16 cellular contexts compared by ENCODE assay signal in the genomic region with DNA sequence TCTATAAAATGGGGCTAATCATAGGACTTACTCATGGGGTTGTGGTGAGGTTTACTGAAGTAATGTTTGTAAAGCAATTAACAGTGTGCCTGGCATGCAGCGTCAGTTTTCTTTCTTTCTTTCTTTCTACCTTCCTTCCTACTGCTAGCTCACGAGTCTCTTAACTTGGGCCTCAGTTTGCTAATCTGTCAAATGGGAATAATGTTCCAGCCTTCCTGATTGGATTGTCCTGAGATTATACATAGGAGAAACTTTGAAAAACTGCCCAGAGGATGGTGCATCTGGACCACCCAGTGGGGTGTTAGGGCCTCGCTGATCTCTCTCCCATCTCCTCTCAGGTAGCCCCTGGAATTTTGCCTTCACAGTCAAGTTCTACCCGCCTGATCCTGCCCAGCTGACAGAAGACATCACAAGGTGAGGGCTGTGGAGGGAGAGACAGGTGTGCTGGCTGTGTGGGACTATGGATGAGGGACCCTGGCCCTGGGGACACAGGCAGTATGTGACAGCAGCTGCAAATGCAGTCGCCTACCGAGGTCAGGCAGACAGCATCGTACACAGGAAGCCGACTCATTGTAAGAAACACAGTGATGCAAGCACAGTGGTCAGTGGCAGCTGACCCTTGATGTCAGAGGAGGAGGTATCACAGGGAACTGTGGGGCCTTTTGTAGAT. TPM values are rescaled to one million over a fixed set of nuclear protein-coding genes. Genes with fewer than 3 reads are reported as not detected.
DNase-seq lines count a peak whose midpoint lies in the region; ATAC-seq, FAIRE-seq and TF ChIP-seq lines count a peak whose summit lies in the region.
"Had no signal": no experiment of that assay in that cellular context is flagged by ENCODE, and none has a peak within 500 bp of the region (broad histone marks: within the 10 kb centered on the region; RNA-seq: fewer than 3 reads in every experiment).

No MANE protein-coding gene starts in this region.

- DNase-seq in AG04450 (ENCODE audit: low read depth, low spot score) = peak; percentile 21
- DNase-seq in HK-2 (ENCODE audit: unreplicated experiment) = peak; percentile 44
- peak; percentile 22 for DNase-seq in astrocyte (ENCODE audit: low read depth)
- peak; percentile 42 for DNase-seq in kidney
- DNase-seq in pons (ENCODE audit: low spot score) = no peak
- DNase-seq in D721Med (ENCODE audit: insufficient read length, low spot score) = no peak
- DNase-seq in activated CD4-positive, alpha-beta T cell treated with anti-CD3 and anti-CD28 coated beads, Interleukin-2, amount 50 U/mL, for 48 hours = no peak
- DNase-seq: activated T-cell treated with anti-CD3 and anti-CD28 coated beads, Interleukin-2, amount 50 U/mL, for 4 hours; KBM-7; NCI-H1930; stimulated activated CD4-positive, alpha-beta T cell treated with anti-CD3 and anti-CD28 coated beads, Interleukin-1b, Interleukin-23, amount 100 ng/mL, for 48 hours had no signal

- peak overlapping the region; percentile 81 for H3K27ac Mint-ChIP-seq in astrocyte (ENCODE audit: unreplicated experiment)

- peaks cover 7% of the 10 kb centered on the region for H3K4me1 ChIP-seq in astrocyte (ENCODE audit: insufficient read depth, low read length)
- peaks cover 4 to 9% of the 10 kb centered on the region in 2 donors for H3K4me1 ChIP-seq in kidney (ENCODE audit: control insufficient read depth in 1 of 2, insufficient read depth in 1 of 2, low read depth in 1 of 2, low read length in 2 of 2)
- H3K4me1 ChIP-seq: breast epithelium, parathyroid adenoma, vagina had no signal

- H4K20me1 ChIP-seq in astrocyte (ENCODE audit: insufficient read depth, low read length) = no peaks in the 10 kb centered on the region

- CTCF ChIA-PET in AG04450 (lab: Charles Lee) = interaction anchor here (0.6 to 4.5 kb wide), 3 partner anchors 16 to 189 kb away, joined by 3 to 41 read pairs (median 4); no protein-coding TSS in a partner anchor

- H2AFZ ChIP-seq in astrocyte (ENCODE audit: low read depth, low read length) = no peak overlapping the region
- H2AFZ ChIP-seq: parathyroid adenoma had no signal

- H3K27me3 ChIP-seq in AG04450 (ENCODE audit: control insufficient read depth, insufficient read depth, low read length) = no peaks in the 10 kb centered on the region
- no peaks in the 10 kb centered on the region for H3K27me3 ChIP-seq in astrocyte (ENCODE audit: insufficient read depth, low read length)
- H3K27me3 ChIP-seq: breast epithelium, vagina had no signal

- H3K27ac ChIP-seq in AG04450 (ENCODE audit: low read depth, low read length) (no peak overlapping the region), astrocyte (ENCODE audit: low read depth, low read length) (no peak overlapping the region), kidney (ENCODE audit: low read depth in 2 of 2, low read length in 2 of 2) (no peak overlapping the region)
- H3K27ac ChIP-seq: breast epithelium, parathyroid adenoma, vagina had no signal

- no peak overlapping the region for H3K4me3 ChIP-seq in AG04450 (ENCODE audit: low read depth, low read length)
- no peak overlapping the region for H3K4me3 ChIP-seq in astrocyte (ENCODE audit: insufficient read depth, low read depth, low read length)
- H3K4me3 ChIP-seq in kidney (ENCODE audit: low read length in 2 of 2) = no peak overlapping the region
- H3K4me3 ChIP-seq: breast epithelium, vagina had no signal

- H3K36me3 Mint-ChIP-seq in astrocyte (ENCODE audit: low read depth, unreplicated experiment) = peaks cover 31% of the 10 kb centered on the region

- no peak overlapping the region for H3K9ac ChIP-seq in astrocyte (ENCODE audit: low read length)
- H3K9ac ChIP-seq in kidney (ENCODE audit: low read length in 2 of 2) = no peak overlapping the region
- H3K9ac ChIP-seq: parathyroid adenoma had no signal

- H3K36me3 ChIP-seq in astrocyte (ENCODE audit: insufficient read depth, low read length) (no peaks in the 10 kb centered on the region), kidney (ENCODE audit: control insufficient read depth in 1 of 2, insufficient read depth in 2 of 2, low read length in 2 of 2) (peaks cover 27 to 65% of the 10 kb centered on the region in 2 donors)

- peak overlapping the region; percentile 12 for H3K4me2 ChIP-seq in astrocyte (ENCODE audit: low read length)

- H3K27me3 Mint-ChIP-seq in astrocyte (ENCODE audit: low read depth, unreplicated experiment) = no peaks in the 10 kb centered on the region

- intact Hi-C loops in kidney (cut with DNase I) = no loop called here

- H3K79me2 ChIP-seq in astrocyte (ENCODE audit: insufficient read depth, low read length) = no peaks in the 10 kb centered on the region

- ATAC-seq in GM18502 (IDR thresholded peaks at IDR 0.05; ENCODE audit: poor library complexity, unreplicated experiment) = no peak
- ATAC-seq: activated CD4-positive, CD25-positive, alpha-beta regulatory T cell treated with anti-CD3 and anti-CD28 coated beads, Interleukin-2, amount 50 U/mL, for 24 hours; activated T-cell treated with anti-CD3 and anti-CD28 coated beads, Interleukin-2, amount 50 U/mL, for 4 hours had no signal

- H3K9me3 ChIP-seq in AG04450 (ENCODE audit: control insufficient read depth, insufficient read depth, low read length) (no peaks in the 10 kb centered on the region), astrocyte (ENCODE audit: insufficient read depth, low read depth, low read length) (no peaks in the 10 kb centered on the region), kidney (ENCODE audit: control insufficient read depth in 1 of 2, low read length in 2 of 2) (no peaks in the 10 kb centered on the region)
- H3K9me3 ChIP-seq: breast epithelium, vagina had no signal

- FAIRE-seq in astrocyte (lab: Jason Lieb, UNC) = no peak
- no peak for FAIRE-seq in kidney (lab: Jason Lieb, UNC)
- FAIRE-seq in D721Med (lab: Jason Lieb, UNC) = no peak

- H3K9me3 Mint-ChIP-seq in astrocyte (ENCODE audit: unreplicated experiment) = no peaks in the 10 kb centered on the region
- H3K9me3 Mint-ChIP-seq: activated T-cell treated with anti-CD3 and anti-CD28 coated beads, Interleukin-2, amount 50 U/mL, for 4 hours had no signal

- H3K4me1 Mint-ChIP-seq in astrocyte (ENCODE audit: low read depth, unreplicated experiment) = peaks cover 6% of the 10 kb centered on the region

- H3K4me3 Mint-ChIP-seq in astrocyte (ENCODE audit: unreplicated experiment) = no peak overlapping the region
- H3K4me3 Mint-ChIP-seq: activated T-cell treated with anti-CD3 and anti-CD28 coated beads, Interleukin-2, amount 50 U/mL, for 4 hours had no signal

- POLR2A ChIA-PET in AG04450 (lab: Yijun Ruan, JAX) = no interaction called here

- TF ChIP-seq CTCF in AG04450 (IDR thresholded peaks at IDR 0.05; ENCODE audit: low read depth, low read length) = no peak
- no peak for TF ChIP-seq CTCF in astrocyte (IDR thresholded peaks at IDR 0.05; ENCODE audit: insufficient read depth, low read depth, low read length)
- no peak for TF ChIP-seq CTCF in kidney (IDR thresholded peaks at IDR 0.05; ENCODE audit: borderline replicate concordance, extremely low read depth, insufficient read depth)
- no peak for TF ChIP-seq CTCF in D721Med (IDR thresholded peaks at IDR 0.05; ENCODE audit: insufficient read depth, missing control alignments)

RNA-seq across cellular contexts. Expression of a gene that starts 27.5 kb away (rescaled TPM):
- polyA plus RNA-seq in AG04450 (2011; rRNA removed) (17.8 and 23.6 TPM in 2 replicates), kidney (ENCODE audit: insufficient read depth, low read depth, low replicate concordance) (53.2 TPM)
- polyA minus RNA-seq in AG04450 (2011; rRNA and poly(A)+ RNA removed) = 17.9 and 18.9 TPM in 2 replicates
- total RNA-seq in astrocyte (35.0 and 39.4 TPM in 2 replicates), kidney (230 TPM)

RNA-seq across cellular contexts. Expression of a gene that starts 54.2 kb away (rescaled TPM):
- polyA plus RNA-seq in AG04450 (2011; rRNA removed) = 25.3 and 33.6 TPM in 2 replicates
- polyA minus RNA-seq in AG04450 (2011; rRNA and poly(A)+ RNA removed) = 29.8 and 38.4 TPM in 2 replicates
- total RNA-seq in astrocyte = 20.9 and 21.7 TPM in 2 replicates
- 27.8 TPM for total RNA-seq in kidney
- polyA plus RNA-seq in kidney (ENCODE audit: insufficient read depth, low read depth, low replicate concordance) = 29.7 TPM

Comparison
In these comparisons a context has a peak if more than half of its experiments do, and no peak if none do; other contexts are left out.
1. DNase-seq: peak in AG04450 (single experiment), HK-2 (single experiment), astrocyte (single experiment) and kidney (single experiment); none in pons (single experiment), D721Med (single experiment) and activated CD4-positive, alpha-beta T cell treated with anti-CD3 and anti-CD28 coated beads, Interleukin-2, amount 50 U/mL, for 48 hours (0 of 2).